1 cellular context compared by ENCODE assay signal in the genomic region with DNA sequence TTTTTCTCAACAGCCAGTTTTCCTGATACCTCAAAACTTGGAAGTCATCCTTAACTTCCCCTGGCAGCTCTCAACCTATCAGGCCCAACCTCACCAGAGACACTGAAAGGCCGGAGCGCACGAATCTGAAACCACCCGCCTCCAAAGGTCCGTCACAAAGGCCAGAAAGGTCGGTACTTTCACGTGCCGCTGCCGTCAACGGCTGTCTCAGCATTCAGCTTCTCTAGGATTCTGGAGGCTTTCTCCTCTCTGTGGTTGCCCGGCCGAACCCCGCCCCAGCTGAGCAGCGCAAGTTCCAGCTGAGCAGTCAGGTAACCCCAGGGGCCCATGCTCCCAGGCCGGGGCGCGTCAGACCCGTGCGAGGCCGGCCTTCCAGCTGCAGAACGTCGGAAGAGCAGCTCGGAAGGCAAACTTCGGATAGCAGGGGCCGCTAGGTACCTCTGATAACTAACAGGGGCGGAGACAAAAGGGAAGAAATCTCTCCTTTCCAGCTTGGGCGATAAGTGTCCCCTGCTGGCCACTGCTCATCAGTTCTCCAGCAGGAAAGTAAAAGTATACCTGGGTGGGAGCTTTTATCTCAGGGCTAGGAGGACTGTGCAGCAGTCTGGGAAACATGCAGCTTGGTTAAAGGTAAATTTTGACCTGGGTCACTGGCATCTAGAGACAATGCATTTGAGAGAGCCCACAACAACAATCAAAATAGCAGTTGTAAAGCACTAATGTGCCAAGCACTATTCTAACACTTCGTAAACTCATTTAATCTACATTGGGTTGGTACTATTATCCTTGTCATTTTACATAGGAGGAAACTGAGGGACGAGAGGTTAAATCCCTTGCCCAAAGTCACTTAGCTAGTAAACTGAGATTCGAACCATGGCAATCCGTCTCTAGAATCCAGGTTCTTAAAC.
TF ChIP-seq lines count a peak whose summit lies in the region.

No MANE protein-coding gene starts in this region.

TF ChIP-seq in HepG2, 621 proteins besides CTCF, POLR2A, EP300 and RAD21 (continued from another document and continues in another):
- TF ChIP-seq, protein P1, sequence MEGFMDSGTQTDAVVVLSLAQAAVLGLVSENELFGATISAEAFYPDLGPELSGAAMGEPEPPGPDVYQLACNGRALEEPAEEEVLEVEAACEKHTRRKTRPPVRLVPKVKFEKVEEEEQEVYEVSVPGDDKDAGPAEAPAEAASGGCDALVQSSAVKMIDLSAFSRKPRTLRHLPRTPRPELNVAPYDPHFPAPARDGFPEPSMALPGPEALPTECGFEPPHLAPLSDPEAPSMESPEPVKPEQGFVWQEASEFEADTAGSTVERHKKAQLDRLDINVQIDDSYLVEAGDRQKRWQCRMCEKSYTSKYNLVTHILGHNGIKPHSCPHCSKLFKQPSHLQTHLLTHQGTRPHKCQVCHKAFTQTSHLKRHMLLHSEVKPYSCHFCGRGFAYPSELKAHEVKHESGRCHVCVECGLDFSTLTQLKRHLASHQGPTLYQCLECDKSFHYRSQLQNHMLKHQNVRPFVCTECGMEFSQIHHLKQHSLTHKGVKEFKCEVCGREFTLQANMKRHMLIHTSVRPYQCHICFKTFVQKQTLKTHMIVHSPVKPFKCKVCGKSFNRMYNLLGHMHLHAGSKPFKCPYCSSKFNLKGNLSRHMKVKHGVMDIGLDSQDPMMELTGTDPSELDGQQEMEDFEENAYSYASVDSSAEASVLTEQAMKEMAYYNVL (CRISPR knock-in tag; IDR thresholded peaks at IDR 0.05; ENCODE audit: borderline replicate concordance) = peak; percentile 28; the same call in 1 of the 2 replicates
- TF ChIP-seq, protein P2, sequence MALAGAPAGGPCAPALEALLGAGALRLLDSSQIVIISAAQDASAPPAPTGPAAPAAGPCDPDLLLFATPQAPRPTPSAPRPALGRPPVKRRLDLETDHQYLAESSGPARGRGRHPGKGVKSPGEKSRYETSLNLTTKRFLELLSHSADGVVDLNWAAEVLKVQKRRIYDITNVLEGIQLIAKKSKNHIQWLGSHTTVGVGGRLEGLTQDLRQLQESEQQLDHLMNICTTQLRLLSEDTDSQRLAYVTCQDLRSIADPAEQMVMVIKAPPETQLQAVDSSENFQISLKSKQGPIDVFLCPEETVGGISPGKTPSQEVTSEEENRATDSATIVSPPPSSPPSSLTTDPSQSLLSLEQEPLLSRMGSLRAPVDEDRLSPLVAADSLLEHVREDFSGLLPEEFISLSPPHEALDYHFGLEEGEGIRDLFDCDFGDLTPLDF (CRISPR knock-in tag; IDR thresholded peaks at IDR 0.05) = no peak
- TF ChIP-seq, protein P3, sequence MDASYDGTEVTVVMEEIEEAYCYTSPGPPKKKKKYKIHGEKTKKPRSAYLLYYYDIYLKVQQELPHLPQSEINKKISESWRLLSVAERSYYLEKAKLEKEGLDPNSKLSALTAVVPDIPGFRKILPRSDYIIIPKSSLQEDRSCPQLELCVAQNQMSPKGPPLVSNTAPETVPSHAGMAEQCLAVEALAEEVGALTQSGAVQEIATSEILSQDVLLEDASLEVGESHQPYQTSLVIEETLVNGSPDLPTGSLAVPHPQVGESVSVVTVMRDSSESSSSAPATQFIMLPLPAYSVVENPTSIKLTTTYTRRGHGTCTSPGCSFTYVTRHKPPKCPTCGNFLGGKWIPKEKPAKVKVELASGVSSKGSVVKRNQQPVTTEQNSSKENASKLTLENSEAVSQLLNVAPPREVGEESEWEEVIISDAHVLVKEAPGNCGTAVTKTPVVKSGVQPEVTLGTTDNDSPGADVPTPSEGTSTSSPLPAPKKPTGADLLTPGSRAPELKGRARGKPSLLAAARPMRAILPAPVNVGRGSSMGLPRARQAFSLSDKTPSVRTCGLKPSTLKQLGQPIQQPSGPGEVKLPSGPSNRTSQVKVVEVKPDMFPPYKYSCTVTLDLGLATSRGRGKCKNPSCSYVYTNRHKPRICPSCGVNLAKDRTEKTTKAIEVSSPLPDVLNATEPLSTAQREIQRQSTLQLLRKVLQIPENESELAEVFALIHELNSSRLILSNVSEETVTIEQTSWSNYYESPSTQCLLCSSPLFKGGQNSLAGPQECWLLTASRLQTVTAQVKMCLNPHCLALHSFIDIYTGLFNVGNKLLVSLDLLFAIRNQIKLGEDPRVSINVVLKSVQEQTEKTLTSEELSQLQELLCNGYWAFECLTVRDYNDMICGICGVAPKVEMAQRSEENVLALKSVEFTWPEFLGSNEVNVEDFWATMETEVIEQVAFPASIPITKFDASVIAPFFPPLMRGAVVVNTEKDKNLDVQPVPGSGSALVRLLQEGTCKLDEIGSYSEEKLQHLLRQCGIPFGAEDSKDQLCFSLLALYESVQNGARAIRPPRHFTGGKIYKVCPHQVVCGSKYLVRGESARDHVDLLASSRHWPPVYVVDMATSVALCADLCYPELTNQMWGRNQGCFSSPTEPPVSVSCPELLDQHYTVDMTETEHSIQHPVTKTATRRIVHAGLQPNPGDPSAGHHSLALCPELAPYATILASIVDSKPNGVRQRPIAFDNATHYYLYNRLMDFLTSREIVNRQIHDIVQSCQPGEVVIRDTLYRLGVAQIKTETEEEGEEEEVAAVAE (CRISPR knock-in tag; IDR thresholded peaks at IDR 0.05; ENCODE audit: borderline replicate concordance) = 0 out of 2 replicates have a peak, but pooled peaks have one; percentile 71
- TF ChIP-seq NRL (CRISPR knock-in tag; IDR thresholded peaks at IDR 0.05; ENCODE audit: borderline replicate concordance) (peak; percentile 96; the same call in 1 of the 2 replicates), ZNF383 (CRISPR knock-in tag; IDR thresholded peaks at IDR 0.05; ENCODE audit: borderline replicate concordance) (no peak; the same call in 1 of the 2 replicates), ATM (IDR thresholded peaks at IDR 0.05; ENCODE audit: borderline replicate concordance) (no peak), KDM2A (CRISPR knock-in tag; IDR thresholded peaks at IDR 0.05; ENCODE audit: borderline replicate concordance, low read depth) (peak; percentile 97), ARNTL (CRISPR knock-in tag; IDR thresholded peaks at IDR 0.05) (peak; percentile 96), CBFB (CRISPR knock-in tag; IDR thresholded peaks at IDR 0.05) (peak; percentile 42), ZNF354B (CRISPR knock-in tag; IDR thresholded peaks at IDR 0.05) (peak; percentile 25; the same call in 1 of the 2 replicates), ZNF451 (CRISPR knock-in tag; IDR thresholded peaks at IDR 0.05) (0 out of 2 replicates have a peak, but pooled peaks have one; percentile 69), ZNF674 (CRISPR knock-in tag; IDR thresholded peaks at IDR 0.05; ENCODE audit: low read depth) (no peak), ZNF607 (CRISPR knock-in tag; IDR thresholded peaks at IDR 0.05; ENCODE audit: borderline replicate concordance) (peak; percentile 69; the same call in 1 of the 2 replicates), ZNF746 (CRISPR knock-in tag; IDR thresholded peaks at IDR 0.05) (peak; percentile 60; the same call in 1 of the 2 replicates), ZFYVE20 (CRISPR knock-in tag; IDR thresholded peaks at IDR 0.05; ENCODE audit: borderline replicate concordance, low read depth) (no peak), ARID2 (CRISPR knock-in tag; IDR thresholded peaks at IDR 0.05; ENCODE audit: borderline replicate concordance) (peak; percentile 90), HOXA7 (CRISPR knock-in tag; IDR thresholded peaks at IDR 0.05) (no peak), SNAPC2 (CRISPR knock-in tag; IDR thresholded peaks at IDR 0.05) (no peak)
- TF ChIP-seq, protein P4, sequence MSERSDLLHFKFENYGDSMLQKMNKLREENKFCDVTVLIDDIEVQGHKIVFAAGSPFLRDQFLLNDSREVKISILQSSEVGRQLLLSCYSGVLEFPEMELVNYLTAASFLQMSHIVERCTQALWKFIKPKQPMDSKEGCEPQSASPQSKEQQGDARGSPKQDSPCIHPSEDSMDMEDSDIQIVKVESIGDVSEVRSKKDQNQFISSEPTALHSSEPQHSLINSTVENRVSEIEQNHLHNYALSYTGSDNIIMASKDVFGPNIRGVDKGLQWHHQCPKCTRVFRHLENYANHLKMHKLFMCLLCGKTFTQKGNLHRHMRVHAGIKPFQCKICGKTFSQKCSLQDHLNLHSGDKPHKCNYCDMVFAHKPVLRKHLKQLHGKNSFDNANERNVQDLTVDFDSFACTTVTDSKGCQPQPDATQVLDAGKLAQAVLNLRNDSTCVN (CRISPR knock-in tag; IDR thresholded peaks at IDR 0.05; ENCODE audit: borderline replicate concordance) = peak; percentile 87
- TF ChIP-seq, protein P5, sequence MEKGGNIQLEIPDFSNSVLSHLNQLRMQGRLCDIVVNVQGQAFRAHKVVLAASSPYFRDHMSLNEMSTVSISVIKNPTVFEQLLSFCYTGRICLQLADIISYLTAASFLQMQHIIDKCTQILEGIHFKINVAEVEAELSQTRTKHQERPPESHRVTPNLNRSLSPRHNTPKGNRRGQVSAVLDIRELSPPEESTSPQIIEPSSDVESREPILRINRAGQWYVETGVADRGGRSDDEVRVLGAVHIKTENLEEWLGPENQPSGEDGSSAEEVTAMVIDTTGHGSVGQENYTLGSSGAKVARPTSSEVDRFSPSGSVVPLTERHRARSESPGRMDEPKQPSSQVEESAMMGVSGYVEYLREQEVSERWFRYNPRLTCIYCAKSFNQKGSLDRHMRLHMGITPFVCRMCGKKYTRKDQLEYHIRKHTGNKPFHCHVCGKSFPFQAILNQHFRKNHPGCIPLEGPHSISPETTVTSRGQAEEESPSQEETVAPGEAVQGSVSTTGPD (CRISPR knock-in tag; IDR thresholded peaks at IDR 0.05) = no peak
- TF ChIP-seq, protein P6, sequence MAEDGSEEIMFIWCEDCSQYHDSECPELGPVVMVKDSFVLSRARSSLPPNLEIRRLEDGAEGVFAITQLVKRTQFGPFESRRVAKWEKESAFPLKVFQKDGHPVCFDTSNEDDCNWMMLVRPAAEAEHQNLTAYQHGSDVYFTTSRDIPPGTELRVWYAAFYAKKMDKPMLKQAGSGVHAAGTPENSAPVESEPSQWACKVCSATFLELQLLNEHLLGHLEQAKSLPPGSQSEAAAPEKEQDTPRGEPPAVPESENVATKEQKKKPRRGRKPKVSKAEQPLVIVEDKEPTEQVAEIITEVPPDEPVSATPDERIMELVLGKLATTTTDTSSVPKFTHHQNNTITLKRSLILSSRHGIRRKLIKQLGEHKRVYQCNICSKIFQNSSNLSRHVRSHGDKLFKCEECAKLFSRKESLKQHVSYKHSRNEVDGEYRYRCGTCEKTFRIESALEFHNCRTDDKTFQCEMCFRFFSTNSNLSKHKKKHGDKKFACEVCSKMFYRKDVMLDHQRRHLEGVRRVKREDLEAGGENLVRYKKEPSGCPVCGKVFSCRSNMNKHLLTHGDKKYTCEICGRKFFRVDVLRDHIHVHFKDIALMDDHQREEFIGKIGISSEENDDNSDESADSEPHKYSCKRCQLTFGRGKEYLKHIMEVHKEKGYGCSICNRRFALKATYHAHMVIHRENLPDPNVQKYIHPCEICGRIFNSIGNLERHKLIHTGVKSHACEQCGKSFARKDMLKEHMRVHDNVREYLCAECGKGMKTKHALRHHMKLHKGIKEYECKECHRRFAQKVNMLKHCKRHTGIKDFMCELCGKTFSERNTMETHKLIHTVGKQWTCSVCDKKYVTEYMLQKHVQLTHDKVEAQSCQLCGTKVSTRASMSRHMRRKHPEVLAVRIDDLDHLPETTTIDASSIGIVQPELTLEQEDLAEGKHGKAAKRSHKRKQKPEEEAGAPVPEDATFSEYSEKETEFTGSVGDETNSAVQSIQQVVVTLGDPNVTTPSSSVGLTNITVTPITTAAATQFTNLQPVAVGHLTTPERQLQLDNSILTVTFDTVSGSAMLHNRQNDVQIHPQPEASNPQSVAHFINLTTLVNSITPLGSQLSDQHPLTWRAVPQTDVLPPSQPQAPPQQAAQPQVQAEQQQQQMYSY (CRISPR knock-in tag; IDR thresholded peaks at IDR 0.05) = no peak
- TF ChIP-seq, protein P7, sequence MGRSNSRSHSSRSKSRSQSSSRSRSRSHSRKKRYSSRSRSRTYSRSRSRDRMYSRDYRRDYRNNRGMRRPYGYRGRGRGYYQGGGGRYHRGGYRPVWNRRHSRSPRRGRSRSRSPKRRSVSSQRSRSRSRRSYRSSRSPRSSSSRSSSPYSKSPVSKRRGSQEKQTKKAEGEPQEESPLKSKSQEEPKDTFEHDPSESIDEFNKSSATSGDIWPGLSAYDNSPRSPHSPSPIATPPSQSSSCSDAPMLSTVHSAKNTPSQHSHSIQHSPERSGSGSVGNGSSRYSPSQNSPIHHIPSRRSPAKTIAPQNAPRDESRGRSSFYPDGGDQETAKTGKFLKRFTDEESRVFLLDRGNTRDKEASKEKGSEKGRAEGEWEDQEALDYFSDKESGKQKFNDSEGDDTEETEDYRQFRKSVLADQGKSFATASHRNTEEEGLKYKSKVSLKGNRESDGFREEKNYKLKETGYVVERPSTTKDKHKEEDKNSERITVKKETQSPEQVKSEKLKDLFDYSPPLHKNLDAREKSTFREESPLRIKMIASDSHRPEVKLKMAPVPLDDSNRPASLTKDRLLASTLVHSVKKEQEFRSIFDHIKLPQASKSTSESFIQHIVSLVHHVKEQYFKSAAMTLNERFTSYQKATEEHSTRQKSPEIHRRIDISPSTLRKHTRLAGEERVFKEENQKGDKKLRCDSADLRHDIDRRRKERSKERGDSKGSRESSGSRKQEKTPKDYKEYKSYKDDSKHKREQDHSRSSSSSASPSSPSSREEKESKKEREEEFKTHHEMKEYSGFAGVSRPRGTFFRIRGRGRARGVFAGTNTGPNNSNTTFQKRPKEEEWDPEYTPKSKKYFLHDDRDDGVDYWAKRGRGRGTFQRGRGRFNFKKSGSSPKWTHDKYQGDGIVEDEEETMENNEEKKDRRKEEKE (IDR thresholded peaks at IDR 0.05) = no peak
- TF ChIP-seq, protein P8, sequence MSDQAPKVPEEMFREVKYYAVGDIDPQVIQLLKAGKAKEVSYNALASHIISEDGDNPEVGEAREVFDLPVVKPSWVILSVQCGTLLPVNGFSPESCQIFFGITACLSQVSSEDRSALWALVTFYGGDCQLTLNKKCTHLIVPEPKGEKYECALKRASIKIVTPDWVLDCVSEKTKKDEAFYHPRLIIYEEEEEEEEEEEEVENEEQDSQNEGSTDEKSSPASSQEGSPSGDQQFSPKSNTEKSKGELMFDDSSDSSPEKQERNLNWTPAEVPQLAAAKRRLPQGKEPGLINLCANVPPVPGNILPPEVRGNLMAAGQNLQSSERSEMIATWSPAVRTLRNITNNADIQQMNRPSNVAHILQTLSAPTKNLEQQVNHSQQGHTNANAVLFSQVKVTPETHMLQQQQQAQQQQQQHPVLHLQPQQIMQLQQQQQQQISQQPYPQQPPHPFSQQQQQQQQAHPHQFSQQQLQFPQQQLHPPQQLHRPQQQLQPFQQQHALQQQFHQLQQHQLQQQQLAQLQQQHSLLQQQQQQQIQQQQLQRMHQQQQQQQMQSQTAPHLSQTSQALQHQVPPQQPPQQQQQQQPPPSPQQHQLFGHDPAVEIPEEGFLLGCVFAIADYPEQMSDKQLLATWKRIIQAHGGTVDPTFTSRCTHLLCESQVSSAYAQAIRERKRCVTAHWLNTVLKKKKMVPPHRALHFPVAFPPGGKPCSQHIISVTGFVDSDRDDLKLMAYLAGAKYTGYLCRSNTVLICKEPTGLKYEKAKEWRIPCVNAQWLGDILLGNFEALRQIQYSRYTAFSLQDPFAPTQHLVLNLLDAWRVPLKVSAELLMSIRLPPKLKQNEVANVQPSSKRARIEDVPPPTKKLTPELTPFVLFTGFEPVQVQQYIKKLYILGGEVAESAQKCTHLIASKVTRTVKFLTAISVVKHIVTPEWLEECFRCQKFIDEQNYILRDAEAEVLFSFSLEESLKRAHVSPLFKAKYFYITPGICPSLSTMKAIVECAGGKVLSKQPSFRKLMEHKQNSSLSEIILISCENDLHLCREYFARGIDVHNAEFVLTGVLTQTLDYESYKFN (CRISPR knock-in tag; conservative IDR thresholded peaks at IDR 0.05) = peak; percentile 69
- TF ChIP-seq, protein P9, sequence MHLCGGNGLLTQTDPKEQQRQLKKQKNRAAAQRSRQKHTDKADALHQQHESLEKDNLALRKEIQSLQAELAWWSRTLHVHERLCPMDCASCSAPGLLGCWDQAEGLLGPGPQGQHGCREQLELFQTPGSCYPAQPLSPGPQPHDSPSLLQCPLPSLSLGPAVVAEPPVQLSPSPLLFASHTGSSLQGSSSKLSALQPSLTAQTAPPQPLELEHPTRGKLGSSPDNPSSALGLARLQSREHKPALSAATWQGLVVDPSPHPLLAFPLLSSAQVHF (CRISPR knock-in tag; IDR thresholded peaks at IDR 0.05) = no peak
